ENCODE assay signal across 1 cellular context in the genomic region with DNA sequence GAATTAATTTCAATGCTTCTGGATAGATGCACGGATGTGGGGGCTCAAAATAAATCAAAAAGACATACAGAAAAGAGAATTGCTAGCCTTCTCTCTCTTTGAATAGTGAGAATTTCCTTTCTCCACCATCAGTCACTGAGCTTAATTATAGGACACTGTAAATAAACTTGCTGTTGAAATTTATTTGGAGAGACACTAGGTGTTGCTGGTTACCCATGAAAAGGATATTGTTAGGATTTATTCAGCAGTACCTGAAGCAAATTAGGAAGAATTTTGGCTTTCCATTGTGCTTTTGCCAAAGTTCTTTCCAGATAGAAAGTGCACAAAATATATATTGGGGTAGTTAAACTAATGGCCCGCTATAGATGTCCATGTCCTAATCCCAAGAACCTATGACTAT.
TF ChIP-seq lines count a peak whose summit lies in the region.

No MANE protein-coding gene starts in this region.

TF ChIP-seq in SK-N-SH treated with all-trans-retinoic acid at 6 μM for 48 hours, 23 proteins besides CTCF, POLR2A, EP300 and RAD21 (continued from another document):
- TF ChIP-seq, protein P1, sequence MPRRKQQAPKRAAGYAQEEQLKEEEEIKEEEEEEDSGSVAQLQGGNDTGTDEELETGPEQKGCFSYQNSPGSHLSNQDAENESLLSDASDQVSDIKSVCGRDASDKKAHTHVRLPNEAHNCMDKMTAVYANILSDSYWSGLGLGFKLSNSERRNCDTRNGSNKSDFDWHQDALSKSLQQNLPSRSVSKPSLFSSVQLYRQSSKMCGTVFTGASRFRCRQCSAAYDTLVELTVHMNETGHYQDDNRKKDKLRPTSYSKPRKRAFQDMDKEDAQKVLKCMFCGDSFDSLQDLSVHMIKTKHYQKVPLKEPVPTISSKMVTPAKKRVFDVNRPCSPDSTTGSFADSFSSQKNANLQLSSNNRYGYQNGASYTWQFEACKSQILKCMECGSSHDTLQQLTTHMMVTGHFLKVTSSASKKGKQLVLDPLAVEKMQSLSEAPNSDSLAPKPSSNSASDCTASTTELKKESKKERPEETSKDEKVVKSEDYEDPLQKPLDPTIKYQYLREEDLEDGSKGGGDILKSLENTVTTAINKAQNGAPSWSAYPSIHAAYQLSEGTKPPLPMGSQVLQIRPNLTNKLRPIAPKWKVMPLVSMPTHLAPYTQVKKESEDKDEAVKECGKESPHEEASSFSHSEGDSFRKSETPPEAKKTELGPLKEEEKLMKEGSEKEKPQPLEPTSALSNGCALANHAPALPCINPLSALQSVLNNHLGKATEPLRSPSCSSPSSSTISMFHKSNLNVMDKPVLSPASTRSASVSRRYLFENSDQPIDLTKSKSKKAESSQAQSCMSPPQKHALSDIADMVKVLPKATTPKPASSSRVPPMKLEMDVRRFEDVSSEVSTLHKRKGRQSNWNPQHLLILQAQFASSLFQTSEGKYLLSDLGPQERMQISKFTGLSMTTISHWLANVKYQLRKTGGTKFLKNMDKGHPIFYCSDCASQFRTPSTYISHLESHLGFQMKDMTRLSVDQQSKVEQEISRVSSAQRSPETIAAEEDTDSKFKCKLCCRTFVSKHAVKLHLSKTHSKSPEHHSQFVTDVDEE (CRISPR knock-in tag; IDR thresholded peaks at IDR 0.05): no peak
- TF ChIP-seq RARB (CRISPR knock-in tag; IDR thresholded peaks at IDR 0.05) (no peak), ZFP30 (CRISPR knock-in tag; IDR thresholded peaks at IDR 0.05) (no peak), ZNF70 (CRISPR knock-in tag; IDR thresholded peaks at IDR 0.05) (no peak), ARNTL (CRISPR knock-in tag; IDR thresholded peaks at IDR 0.05; ENCODE audit: borderline replicate concordance, low read depth) (no peak), ISL1 (CRISPR knock-in tag; IDR thresholded peaks at IDR 0.05) (no peak), ESRRG (CRISPR knock-in tag; IDR thresholded peaks at IDR 0.05) (no peak), OSR1 (CRISPR knock-in tag; IDR thresholded peaks at IDR 0.05) (no peak), PPARA (CRISPR knock-in tag; IDR thresholded peaks at IDR 0.05; ENCODE audit: borderline replicate concordance) (no peak)
